Comparison of ENCODE assay signal across 8 cellular contexts in genomic region chr1:165630629-165631402, GRCh38.
A peak's percentile ranks its signal among the peaks of the same experiment; 100 is the strongest.
DNase-seq lines count a peak whose midpoint lies in the region; ATAC-seq and TF ChIP-seq lines count a peak whose summit lies in the region.

Gene MGST3, plus strand, starts transcription at chr1:165631234. Its CDS starts 18,614 bp downstream, at chr1:165649848.

- no peak; the same call in 1 of the 2 replicates for TF ChIP-seq EP300 in Ishikawa (IDR thresholded peaks at IDR 0.05; ENCODE audit: borderline replicate concordance)

- peak; percentile 74 for ATAC-seq in GM21619 (IDR thresholded peaks at IDR 0.05; ENCODE audit: unreplicated experiment)

- H3K4me3 ChIP-seq in epithelial cell of esophagus (ENCODE audit: low read length), result peak within 1 kb of the TSS; percentile 82

- DNase-seq in DMS153 treated with DMSO at 0.1 percent for 48 hours (lab: John Stamatoyannopoulos, UW; ENCODE audit: unreplicated experiment), result peak; percentile 99
- peak; percentile 87 for DNase-seq in OCI-M2 (lab: John Stamatoyannopoulos, UW; ENCODE audit: unreplicated experiment)
- peak; percentile 88 for DNase-seq in activated T-cell treated with anti-CD3 and anti-CD28 coated beads for 4 hours
- DNase-seq in epithelial cell of esophagus (ENCODE audit: low read depth), result peak; percentile 99
- peak; percentile 95 for DNase-seq in middle frontal gyrus (ENCODE audit: extremely low spot score, low spot score)
- peak; percentile 92 to 95 for DNase-seq in stimulated activated CD8-positive, alpha-beta memory T cell treated with anti-CD3 and anti-CD28 coated beads, Interleukin-2, amount 100 ng/mL, for 48 hours (ENCODE audit: low read depth in 2 of 2)

- no peak for TF ChIP-seq RAD21 in Ishikawa (IDR thresholded peaks at IDR 0.05; ENCODE audit: low read depth)

- TF ChIP-seq CTCF in epithelial cell of esophagus (IDR thresholded peaks at IDR 0.05; ENCODE audit: insufficient read depth, low read depth, low read length, missing control alignments), result no peak

TF ChIP-seq in Ishikawa, 13 proteins besides CTCF, POLR2A, EP300 and RAD21:
- TF ChIP-seq MAX (IDR thresholded peaks at IDR 0.05) (peak; percentile 84), YY1 (IDR thresholded peaks at IDR 0.05; ENCODE audit: low read depth) (peak; percentile 52; the same call in 1 of the 2 replicates), EGR1 (IDR thresholded peaks at IDR 0.05) (peak; percentile 90), CREB1 (IDR thresholded peaks at IDR 0.05; ENCODE audit: low read depth) (0 out of 2 replicates have a peak, but pooled peaks have one; percentile 10), REST (IDR thresholded peaks at IDR 0.05; ENCODE audit: low read depth) (no peak), CEBPB (IDR thresholded peaks at IDR 0.05) (0 out of 2 replicates have a peak, but pooled peaks have one; percentile 4), TAF1 (IDR thresholded peaks at IDR 0.05; ENCODE audit: low read depth) (peak; percentile 44; the same call in 1 of the 2 replicates), TCF12 (IDR thresholded peaks at IDR 0.05; ENCODE audit: low read depth) (peak; percentile 54; the same call in 1 of the 2 replicates), NFIC (IDR thresholded peaks at IDR 0.05) (0 out of 2 replicates have a peak, but pooled peaks have one; percentile 13), FOXM1 (IDR thresholded peaks at IDR 0.05; ENCODE audit: borderline replicate concordance, low read depth) (0 out of 2 replicates have a peak, but pooled peaks have one; percentile 43), USF1 (IDR thresholded peaks at IDR 0.05) (peak; percentile 1; the same call in 1 of the 2 replicates), TEAD4 (IDR thresholded peaks at IDR 0.05) (no peak), ZBTB7A (IDR thresholded peaks at IDR 0.05; ENCODE audit: low read depth) (no peak)

Comparison
In these comparisons a context has a peak if more than half of its experiments do, and no peak if none do; other contexts are left out.
1. Peak in every context shown above with its lines: DNase-seq, ATAC-seq and H3K4me3 ChIP-seq.